Comparison of ENCODE assay signal across 7 cellular contexts in the genomic region with DNA sequence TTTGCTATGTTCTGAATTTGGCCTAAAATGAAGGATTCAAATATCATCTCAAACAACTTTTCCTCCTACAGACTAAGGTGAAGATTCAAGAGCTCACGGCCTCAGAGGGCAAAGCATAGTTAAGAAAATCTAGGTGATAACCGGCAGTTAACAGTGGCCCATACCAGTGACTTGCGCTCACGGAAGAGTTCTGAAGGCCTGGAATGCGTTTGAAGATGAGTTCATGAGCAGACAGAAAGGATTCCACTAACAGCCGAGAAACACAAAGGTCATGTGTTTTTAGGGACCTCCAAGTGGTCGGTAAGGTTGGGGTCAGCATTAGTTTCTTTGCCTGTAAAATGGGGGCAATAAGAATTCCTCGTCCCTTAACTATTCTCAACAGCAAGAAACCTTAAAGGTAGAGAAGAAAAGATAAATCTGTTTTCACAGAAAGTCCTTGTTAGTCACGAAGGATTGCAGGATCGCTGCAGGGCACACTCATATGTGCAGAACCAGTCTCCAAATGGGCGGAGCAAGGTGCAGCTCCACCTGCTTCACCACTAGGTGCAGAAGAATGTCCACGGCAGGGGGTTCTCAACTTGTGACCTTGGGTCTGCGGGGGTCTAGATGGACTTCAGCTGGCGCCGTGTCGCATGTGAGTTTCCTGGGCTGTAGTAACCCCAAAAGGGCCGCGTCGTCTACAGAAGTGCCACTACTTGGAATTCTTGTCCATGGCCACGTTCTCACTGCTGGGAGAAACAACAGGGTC. TPM values are rescaled to one million over a fixed set of nuclear protein-coding genes. Genes with fewer than 3 reads are reported as not detected.
DNase-seq lines count a peak whose midpoint lies in the region; ATAC-seq and TF ChIP-seq lines count a peak whose summit lies in the region.

No MANE protein-coding gene starts in this region.

- intact Hi-C loops in Panc1 (cut with micrococcal nuclease; ENCODE audit: unreplicated experiment): no loop called here

- H3K4me3 ChIP-seq in Panc1 (ENCODE audit: low read depth in 2 of 2, low read length in 2 of 2) (peak overlapping the region; percentile 83 to 89), iPS-18a (ENCODE audit: low read length) (peak overlapping the region; percentile 76)

- H3K27me3 ChIP-seq in Panc1 (ENCODE audit: control insufficient read depth, insufficient read depth, low read length): no peaks in the 10 kb centered on the region
- H3K27me3 ChIP-seq in iPS-18a (ENCODE audit: control insufficient read depth, insufficient read depth, low read length): peaks cover 5% of the 10 kb centered on the region

- peak; percentile 25 for DNase-seq in Panc1 (ENCODE audit: low read depth, low spot score)
- DNase-seq in activated naive CD8-positive, alpha-beta T cell treated with anti-CD3 and anti-CD28 coated beads, Interleukin-2, amount 10 ng/mL, durations not matched to agents 7 days and 5 days: no peak
- peak; percentile 2 to 14 for DNase-seq in stimulated activated CD4-positive, alpha-beta T cell treated with anti-CD3 and anti-CD28 coated beads, Interleukin-1b, Interleukin-23, amount 100 ng/mL, for 1 hour (ENCODE audit: low read depth in 2 of 2)

- TF ChIP-seq CTCF in Panc1 (IDR thresholded peaks at IDR 0.05): no peak

- POLR2A ChIA-PET in Panc1 (lab: Charles Lee): no interaction called here
- POLR2A ChIA-PET in activated naive CD8-positive, alpha-beta T cell treated with anti-CD3 and anti-CD28 coated beads, Interleukin-2, amount 10 ng/mL, durations not matched to agents 7 days and 5 days (lab: Charles Lee): interaction anchor here (1.3 kb wide), 1 partner anchor 63 kb away, joined by 5 read pairs; no protein-coding TSS in a partner anchor

- in situ Hi-C loops in Panc1 (cut with HindIII; ENCODE audit: low pct_unique_long_range_greater_than_20kb, low sequenced_read_pairs): no loop called here

- CTCF ChIA-PET in Panc1 (lab: Charles Lee): no interaction called here

- no peaks in the 10 kb centered on the region for H3K9me3 Mint-ChIP-seq in activated naive CD8-positive, alpha-beta T cell treated with anti-CD3 and anti-CD28 coated beads, Interleukin-2, amount 10 ng/mL, durations not matched to agents 7 days and 5 days

- peak overlapping the region; percentile 34 for H3K9ac ChIP-seq in iPS-18a (ENCODE audit: low read length)

- ATAC-seq in GM18502 (IDR thresholded peaks at IDR 0.05; ENCODE audit: poor library complexity, unreplicated experiment) (peak; percentile 13), HG02642 (IDR thresholded peaks at IDR 0.05; ENCODE audit: poor library complexity, unreplicated experiment) (peak; percentile 18), Panc1 (peak; percentile 47), GM21737 (IDR thresholded peaks at IDR 0.05; ENCODE audit: unreplicated experiment) (no peak)
- ATAC-seq in activated naive CD8-positive, alpha-beta T cell treated with anti-CD3 and anti-CD28 coated beads, Interleukin-2, amount 10 ng/mL, durations not matched to agents 7 days and 5 days (ENCODE audit: low read depth): peak; percentile 20

- H3K27ac ChIP-seq in Panc1 (ENCODE audit: low read length) (peak overlapping the region; percentile 86), iPS-18a (ENCODE audit: low read length) (peak overlapping the region; percentile 43)

- H3K4me1 Mint-ChIP-seq in activated naive CD8-positive, alpha-beta T cell treated with anti-CD3 and anti-CD28 coated beads, Interleukin-2, amount 10 ng/mL, durations not matched to agents 7 days and 5 days: peaks cover 30% of the 10 kb centered on the region

- H3K36me3 ChIP-seq in Panc1 (ENCODE audit: control insufficient read depth, insufficient read depth, low read length) (no peaks in the 10 kb centered on the region; the same call in 1 of the 2 replicates), iPS-18a (ENCODE audit: control insufficient read depth, low read depth, low read length) (no peaks in the 10 kb centered on the region)

- no peaks in the 10 kb centered on the region for H3K9me3 ChIP-seq in Panc1 (ENCODE audit: control insufficient read depth, insufficient read depth, low read depth, low read length)
- no peaks in the 10 kb centered on the region for H3K9me3 ChIP-seq in iPS-18a (ENCODE audit: control insufficient read depth, low read depth, low read length)

- H3K36me3 Mint-ChIP-seq in activated naive CD8-positive, alpha-beta T cell treated with anti-CD3 and anti-CD28 coated beads, Interleukin-2, amount 10 ng/mL, durations not matched to agents 7 days and 5 days: peaks cover 5% of the 10 kb centered on the region

- BruUV-seq in Panc1 (replicated peaks; lab: Mats Ljungman, UMichigan): TSS peak; percentile 96

- H3K27ac Mint-ChIP-seq in activated naive CD8-positive, alpha-beta T cell treated with anti-CD3 and anti-CD28 coated beads, Interleukin-2, amount 10 ng/mL, durations not matched to agents 7 days and 5 days: peak overlapping the region; percentile 87

- no peaks in the 10 kb centered on the region for H3K27me3 Mint-ChIP-seq in activated naive CD8-positive, alpha-beta T cell treated with anti-CD3 and anti-CD28 coated beads, Interleukin-2, amount 10 ng/mL, durations not matched to agents 7 days and 5 days

- H3K4me1 ChIP-seq in Panc1 (ENCODE audit: control insufficient read depth, insufficient read depth, low read length): peaks cover 10% of the 10 kb centered on the region
- H3K4me1 ChIP-seq in iPS-18a (ENCODE audit: control insufficient read depth, low read depth, low read length): no peaks in the 10 kb centered on the region

- H3K4me3 Mint-ChIP-seq in activated naive CD8-positive, alpha-beta T cell treated with anti-CD3 and anti-CD28 coated beads, Interleukin-2, amount 10 ng/mL, durations not matched to agents 7 days and 5 days: peak overlapping the region; percentile 87

RNA-seq across cellular contexts. Expression of gene RPIA, which starts 0.7 kb away (rescaled TPM):
- 18.2 TPM for total RNA-seq in Panc1 (2021; ENCODE audit: unreplicated experiment)
- polyA plus RNA-seq in Panc1 (2012; ENCODE audit: insufficient read length): 19.4 TPM
- 10 to 100 TPM; 36.9 to 37.5 TPM for total RNA-seq in activated naive CD8-positive, alpha-beta T cell treated with anti-CD3 and anti-CD28 coated beads, Interleukin-2, amount 10 ng/mL, durations not matched to agents 7 days and 5 days
